ENCODE assay signal across 8 cellular contexts in genomic region chr18:74499633-74500032, GRCh38. TPM values are rescaled to one million over a fixed set of nuclear protein-coding genes. Genes with fewer than 3 reads are reported as not detected.
A peak's percentile ranks its signal among the peaks of the same experiment; 100 is the strongest.
DNase-seq lines count a peak whose midpoint lies in the region; ATAC-seq, FAIRE-seq and TF ChIP-seq lines count a peak whose summit lies in the region.

No MANE protein-coding gene starts in this region.

- H3K9me3 ChIP-seq in Caco-2 (no peaks in the 10 kb centered on the region), HUES64 (ENCODE audit: insufficient read depth, low read depth, low read length) (no peaks in the 10 kb centered on the region), mucosa of stomach (ENCODE audit: control insufficient read depth, low read length) (no peaks in the 10 kb centered on the region), tibial nerve (no peaks in the 10 kb centered on the region)

- intact Hi-C loops in Caco-2 (cut with micrococcal nuclease; ENCODE audit: unreplicated experiment): no loop called here

- H3K36me3 ChIP-seq in Caco-2 (ENCODE audit: control insufficient read depth, insufficient read depth, low read length) (no peaks in the 10 kb centered on the region; the same call in 1 of the 2 replicates), HUES64 (ENCODE audit: insufficient read depth, low read length) (peaks cover 54% of the 10 kb centered on the region), mucosa of stomach (ENCODE audit: control insufficient read depth, insufficient read depth, low read length) (peaks cover 7% of the 10 kb centered on the region), tibial nerve (peaks cover 2 to 40% (median 13%) of the 10 kb centered on the region in 3 donors)

- peak overlapping the region; percentile 59 for H3K4me3 Mint-ChIP-seq in Caco-2 (ENCODE audit: unreplicated experiment)

- peaks cover 31% of the 10 kb centered on the region for H3K36me3 Mint-ChIP-seq in Caco-2 (ENCODE audit: insufficient read depth, unreplicated experiment)

- TF ChIP-seq CTCF in Caco-2 (IDR thresholded peaks at IDR 0.05; ENCODE audit: insufficient read depth in 1 of 2, low read depth in 1 of 2, low read length in 1 of 2, severe bottlenecking in 1 of 2, unreplicated experiment in 1 of 2) (no peak), tibial nerve (IDR thresholded peaks at IDR 0.05) (no peak)

- no peaks in the 10 kb centered on the region for H3K4me1 ChIP-seq in Caco-2
- peaks cover 25% of the 10 kb centered on the region for H3K4me1 ChIP-seq in HUES64 (ENCODE audit: insufficient read depth, low read length)
- peaks cover 33% of the 10 kb centered on the region for H3K4me1 ChIP-seq in mucosa of stomach (ENCODE audit: control insufficient read depth, insufficient read depth, low read length)
- peaks cover 0 to 32% (median 20%) of the 10 kb centered on the region in 4 donors for H3K4me1 ChIP-seq in tibial nerve

- DNase-seq in Caco-2 (peak; percentile 21 to 37), tibial nerve (ENCODE audit: low spot score in 2 of 2) (peak; percentile 31 to 73), cerebellar nuclear complex (lab: John Stamatoyannopoulos, UW) (no peak)
- DNase-seq in activated CD4-positive, alpha-beta T cell treated with anti-CD3 and anti-CD28 coated beads, Interleukin-2, amount 50 U/mL, for 1 hour: peak; percentile 27

- no peaks in the 10 kb centered on the region for H3K9me3 Mint-ChIP-seq in Caco-2 (ENCODE audit: unreplicated experiment)

- POLR2A ChIA-PET in Caco-2 (lab: Charles Lee): no interaction called here

- H3K27ac Mint-ChIP-seq in Caco-2 (ENCODE audit: unreplicated experiment): peak overlapping the region; percentile 55

- ATAC-seq in GM21423 (IDR thresholded peaks at IDR 0.05; ENCODE audit: unreplicated experiment): peak; percentile 37

- no peak overlapping the region for H3K9ac ChIP-seq in HUES64 (ENCODE audit: low read depth, low read length)
- peak overlapping the region; percentile 32 for H3K9ac ChIP-seq in mucosa of stomach (ENCODE audit: low read length)

- TF ChIP-seq EP300 in tibial nerve (IDR thresholded peaks at IDR 0.05): no peak

- WGBS in HUES64: 55% methylated on average over 9 of the region's 9 CpGs
- 55 to 64% methylated on average over 9 of the region's 9 CpGs for WGBS in tibial nerve, 2 donors

- H3K27me3 ChIP-seq in Caco-2 (replicated peaks; ENCODE audit: control insufficient read depth, insufficient read depth, low read length) (no peaks in the 10 kb centered on the region), HUES64 (ENCODE audit: insufficient read depth, low read length) (no peaks in the 10 kb centered on the region), mucosa of stomach (ENCODE audit: control insufficient read depth, insufficient read depth, low read length) (no peaks in the 10 kb centered on the region), tibial nerve (no peaks in the 10 kb centered on the region)

- TF ChIP-seq POLR2A in tibial nerve (IDR thresholded peaks at IDR 0.05): no peak

- H3K27me3 Mint-ChIP-seq in Caco-2 (ENCODE audit: insufficient read depth, unreplicated experiment): no peaks in the 10 kb centered on the region

- no peak overlapping the region for H3K4me3 ChIP-seq in Caco-2 (ENCODE audit: low read depth, low read length)
- 0 out of 2 replicates have a peak overlapping the region, but pooled peaks have one; percentile 10 for H3K4me3 ChIP-seq in HUES64 (ENCODE audit: low read length)
- peak overlapping the region; percentile 3 for H3K4me3 ChIP-seq in mucosa of stomach (ENCODE audit: low read length)
- H3K4me3 ChIP-seq in tibial nerve: peak overlapping the region in 2 of 4 donors; percentile 23 to 31

- H3K4me1 Mint-ChIP-seq in Caco-2 (ENCODE audit: low read depth, unreplicated experiment): peaks cover 6% of the 10 kb centered on the region

- H3K27ac ChIP-seq in HUES64 (ENCODE audit: low read depth, low read length) (peak overlapping the region; percentile 26; the same call in 1 of the 2 replicates), tibial nerve (peak overlapping the region in 3 of 4 donors; percentile 44 to 75 (median 46))

- peak; percentile 41 for FAIRE-seq in endometrium (lab: Jason Lieb, UNC)

- CTCF ChIA-PET in Caco-2 (lab: Charles Lee): no interaction called here

- no TSS peak for BruUV-seq in Caco-2 (replicated peaks; lab: Mats Ljungman, UMichigan)

RNA-seq across cellular contexts. Expression of gene CNDP2, which starts 3.5 kb away (rescaled TPM):
- total RNA-seq in Caco-2 (2022) (95.1 and 113 TPM in 2 replicates), tibial nerve (10 to 100 TPM; 71.8 to 87.8 (median 81.5) TPM)
- polyA plus RNA-seq in HUES64 (2013, experiment 1 of 2): 145 TPM
- polyA plus RNA-seq in HUES64 (2013, experiment 2 of 2): 135 TPM

RNA-seq across cellular contexts. Expression of gene CNDP1, which starts 34.7 kb away (rescaled TPM):
- total RNA-seq in Caco-2 (2022) (0.48 TPM in 1 of 2 replicates, not detected in the other), tibial nerve (1 to 10 TPM in 1 of 4 donors, under 1 TPM in 1, not detected in 2; 0.22 to 1.0 TPM)
- not detected for polyA plus RNA-seq in HUES64 (2013, experiment 1 of 2)
- polyA plus RNA-seq in HUES64 (2013, experiment 2 of 2): not detected

RNA-seq across cellular contexts. Expression of gene DIPK1C, which starts 42.5 kb away (rescaled TPM):
- total RNA-seq in Caco-2 (2022): not detected in 2 replicates
- 0.05 TPM for polyA plus RNA-seq in HUES64 (2013, experiment 1 of 2)
- not detected for polyA plus RNA-seq in HUES64 (2013, experiment 2 of 2)
- total RNA-seq in tibial nerve: 1 to 10 TPM in 1 of 4 donors, under 1 TPM in 2, not detected in 1; 0.20 to 1.5 (median 0.44) TPM

Comparison
In these comparisons a context has a peak if more than half of its experiments do, and no peak if none do; other contexts are left out.
1. DNase-seq: peak in Caco-2 (2 of 2), activated CD4-positive, alpha-beta T cell treated with anti-CD3 and anti-CD28 coated beads, Interleukin-2, amount 50 U/mL, for 1 hour (single experiment) and tibial nerve (2 of 2); none in cerebellar nuclear complex (0 of 2).